17 cellular contexts compared by ENCODE assay signal in genomic region chr12:5912011-5912410, GRCh38. TPM values are rescaled to one million over a fixed set of nuclear protein-coding genes. Genes with fewer than 3 reads are reported as not detected.
DNase-seq lines count a peak whose midpoint lies in the region; ATAC-seq and TF ChIP-seq lines count a peak whose summit lies in the region.
"Had no signal": no experiment of that assay in that cellular context is flagged by ENCODE, and none has a peak within 500 bp of the region (broad histone marks: within the 10 kb centered on the region; RNA-seq: fewer than 3 reads in every experiment).

No MANE protein-coding gene starts in this region.

- H3K36me3 ChIP-seq in lung (ENCODE audit: control insufficient read depth in 2 of 2, insufficient read depth in 2 of 2, low read length in 2 of 2): no peaks in the 10 kb centered on the region
- no peaks in the 10 kb centered on the region for H3K36me3 ChIP-seq in vagina

- TF ChIP-seq CTCF in lung (IDR thresholded peaks at IDR 0.05; ENCODE audit: control extremely low read depth, extremely low read depth): no peak
- no peak for TF ChIP-seq CTCF in vagina (IDR thresholded peaks at IDR 0.05)

- no peak overlapping the region for H3K27ac ChIP-seq in lung (ENCODE audit: low read depth in 1 of 2, low read length in 1 of 2)
- H3K27ac ChIP-seq in vagina: no peak overlapping the region
- H3K27ac ChIP-seq: 22Rv1, A549, C4-2B had no signal

- WGBS in lung, 2 donors: 59 to 61% methylated on average over 3 of the region's 3 CpGs

- H3K4me1 ChIP-seq in lung (ENCODE audit: control insufficient read depth in 2 of 2, insufficient read depth in 2 of 2, low read length in 2 of 2): no peaks in the 10 kb centered on the region
- no peaks in the 10 kb centered on the region for H3K4me1 ChIP-seq in vagina
- H3K4me1 ChIP-seq: A549, Caco-2 had no signal

- no peak for TF ChIP-seq POLR2A in vagina (IDR thresholded peaks at IDR 0.05)

- H3K9me3 ChIP-seq in lung (ENCODE audit: control insufficient read depth in 2 of 2, insufficient read depth in 1 of 2, low read length in 1 of 2) (no peaks in the 10 kb centered on the region), vagina (no peaks in the 10 kb centered on the region)
- H3K9me3 ChIP-seq: A549, Caco-2 had no signal

- H3K27me3 ChIP-seq in lung (ENCODE audit: control insufficient read depth, insufficient read depth) (no peaks in the 10 kb centered on the region), vagina (no peaks in the 10 kb centered on the region)

- no peak overlapping the region for H3K27ac Mint-ChIP-seq in activated naive CD4-positive, alpha-beta T cell treated with anti-CD3 and anti-CD28 coated beads, Interleukin-2, amount 50 U/mL, for 72 hours
- H3K27ac Mint-ChIP-seq: CD4-positive, alpha-beta T cell; GM23338; IgD-negative memory B cell had no signal

- H3K9me3 Mint-ChIP-seq in activated naive CD4-positive, alpha-beta T cell treated with anti-CD3 and anti-CD28 coated beads, Interleukin-2, amount 50 U/mL, for 72 hours: no peaks in the 10 kb centered on the region
- H3K9me3 Mint-ChIP-seq: CD4-positive, alpha-beta T cell; GM23338 had no signal

- DNase-seq in NCI-H82 (lab: John Stamatoyannopoulos, UW) (peak; percentile 91), NCI-H82 treated with DMSO at 0.1 percent for 48 hours (lab: John Stamatoyannopoulos, UW; ENCODE audit: unreplicated experiment) (no peak), ecto neural progenitor cell (ENCODE audit: low spot score) (peak; percentile 36), lung (ENCODE audit: low spot score) (peak; percentile 10), vagina (ENCODE audit: extremely low spot score in 2 of 2) (peak; percentile 46 to 76), DMS 273 (lab: John Stamatoyannopoulos, UW; ENCODE audit: unreplicated experiment) (no peak)
- DNase-seq in activated naive CD4-positive, alpha-beta T cell treated with anti-CD3 and anti-CD28 coated beads, Interleukin-2, amount 50 U/mL, for 72 hours (ENCODE audit: low spot score in 2 of 2): no peak
- DNase-seq: AML-193; Caco-2; CD4-positive, alpha-beta T cell had no signal

- ATAC-seq in lung (ENCODE audit: insufficient read depth, low FRiP score) (no peak), GM19455 (IDR thresholded peaks at IDR 0.05; ENCODE audit: unreplicated experiment) (no peak)
- no peak for ATAC-seq in activated naive CD4-positive, alpha-beta T cell treated with anti-CD3 and anti-CD28 coated beads, Interleukin-2, amount 50 U/mL, for 72 hours
- ATAC-seq: HepG2 had no signal

- H3K4me3 ChIP-seq in lung: no peak overlapping the region
- H3K4me3 ChIP-seq in vagina: no peak overlapping the region
- H3K4me3 ChIP-seq: A549, GM23338 had no signal

- intact Hi-C loops in vagina (cut with DNase I): no loop called here

- H3K36me3 Mint-ChIP-seq in activated naive CD4-positive, alpha-beta T cell treated with anti-CD3 and anti-CD28 coated beads, Interleukin-2, amount 50 U/mL, for 72 hours: no peaks in the 10 kb centered on the region
- H3K36me3 Mint-ChIP-seq: IgD-negative memory B cell had no signal

RNA-seq across cellular contexts. Expression of gene ANO2, which starts 33.0 kb away (rescaled TPM):
- 10 to 100 TPM in 1 of 2 donors, 1 to 10 TPM in 1; 5.9 to 11.3 TPM for total RNA-seq in lung
- 1 to 10 TPM; 6.4 to 8.3 TPM for polyA plus RNA-seq in lung
- 18.7 TPM for total RNA-seq in vagina
- not detected for total RNA-seq in activated naive CD4-positive, alpha-beta T cell treated with anti-CD3 and anti-CD28 coated beads, Interleukin-2, amount 50 U/mL, for 72 hours
- total RNA-seq: CD4-positive, alpha-beta T cell; HepG2 had no signal
- polyA plus RNA-seq: A549, IgD-negative memory B cell had no signal

Comparison
In these comparisons a context has a peak if more than half of its experiments do, and no peak if none do; other contexts are left out.
1. DNase-seq: peak in NCI-H82 (single experiment), ecto neural progenitor cell (single experiment), lung (single experiment) and vagina (2 of 2); none in NCI-H82 treated with DMSO at 0.1 percent for 48 hours (single experiment), DMS 273 (single experiment) and activated naive CD4-positive, alpha-beta T cell treated with anti-CD3 and anti-CD28 coated beads, Interleukin-2, amount 50 U/mL, for 72 hours (0 of 2).
2. RNA of gene ANO2, which starts 33.0 kb away (total RNA-seq): 18.7 TPM in vagina (single experiment) and 5.9 to 11.3 TPM in lung; not detected in activated naive CD4-positive, alpha-beta T cell treated with anti-CD3 and anti-CD28 coated beads, Interleukin-2, amount 50 U/mL, for 72 hours; every median in the first group is over 4 times any median in the second.